21 cellular contexts compared by ENCODE assay signal in genomic region chr18:36094431-36094830, GRCh38. TPM values are rescaled to one million over a fixed set of nuclear protein-coding genes. Genes with fewer than 3 reads are reported as not detected.
A peak's percentile ranks its signal among the peaks of the same experiment; 100 is the strongest.
DNase-seq lines count a peak whose midpoint lies in the region; ATAC-seq and TF ChIP-seq lines count a peak whose summit lies in the region.
"Had no signal": no experiment of that assay in that cellular context is flagged by ENCODE, and none has a peak within 500 bp of the region (broad histone marks: within the 10 kb centered on the region; RNA-seq: fewer than 3 reads in every experiment).

No MANE protein-coding gene starts in this region.

- no peaks in the 10 kb centered on the region for H3K27me3 ChIP-seq in mammary epithelial cell (ENCODE audit: insufficient read depth, low read length)
- H3K27me3 ChIP-seq: BE2C; BLaER1 treated with 17β-estradiol and CSF1 and Interleukin-3, amounts not matched to agents 10 nM and 100 nM had no signal

- POLR2A ChIA-PET in MCF 10A (lab: Yijun Ruan, JAX), result interaction anchor here (0.7 kb wide), 2 partner anchors 16 to 216 kb away, joined by 3 read pairs; no protein-coding TSS in a partner anchor
- POLR2A ChIA-PET in activated CD8-positive, alpha-beta T cell treated with anti-CD3 and anti-CD28 coated beads, Interleukin-2, amount 10 ng/mL, durations not matched to agents 7 days and 5 days (lab: Charles Lee), result no interaction called here

- H3K27me3 Mint-ChIP-seq in MCF 10A (ENCODE audit: insufficient read depth, unreplicated experiment), result no peaks in the 10 kb centered on the region
- peaks cover 16% of the 10 kb centered on the region for H3K27me3 Mint-ChIP-seq in activated CD8-positive, alpha-beta T cell treated with anti-CD3 and anti-CD28 coated beads, Interleukin-2, amount 10 ng/mL, durations not matched to agents 7 days and 5 days (ENCODE audit: low read depth)

- DNase-seq in mammary epithelial cell (no peak), MCF 10A (ENCODE audit: unreplicated experiment) (no peak), epithelial cell of esophagus (ENCODE audit: low read depth) (peak; percentile 33), Ammon's horn (ENCODE audit: low spot score) (no peak)
- no peak for DNase-seq in activated CD8-positive, alpha-beta T cell treated with anti-CD3 and anti-CD28 coated beads, Interleukin-2, amount 10 ng/mL, durations not matched to agents 7 days and 5 days
- DNase-seq in activated naive CD4-positive, alpha-beta T cell treated with anti-CD3 and anti-CD28 coated beads, Interleukin-2, amount 50 U/mL, for 16 hours, result no peak
- DNase-seq: BE2C; Calu3; CD4-positive, alpha-beta memory T cell; COR-L47; DMS153; DND-41; GDM1; GM23248; H9 had no signal

- 18% methylated on average over 3 of the region's 3 CpGs for WGBS in mammary epithelial cell (ENCODE audit: low coverage, missing lambda C conversion rate)

- in situ Hi-C loops in mammary epithelial cell (cut with MboI; ENCODE audit: low sequenced_read_pairs in 2 of 2), result loop anchor here (10.0 to 25.0 kb wide), 2 partner anchors 190 to 318 kb away; no protein-coding TSS in a partner anchor

- H3K9me3 ChIP-seq in mammary epithelial cell (replicated peaks; ENCODE audit: insufficient read depth, low read length), result no peaks in the 10 kb centered on the region
- H3K9me3 ChIP-seq: BE2C; BLaER1 treated with 17β-estradiol and CSF1 and Interleukin-3, amounts not matched to agents 10 nM and 100 nM had no signal

- ATAC-seq in activated CD8-positive, alpha-beta T cell treated with anti-CD3 and anti-CD28 coated beads, Interleukin-2, amount 10 ng/mL, durations not matched to agents 7 days and 5 days, result no peak
- no peak for ATAC-seq in HG02840 (IDR thresholded peaks at IDR 0.05; ENCODE audit: low FRiP score, unreplicated experiment)
- ATAC-seq: GM12878, HCT116 had no signal

- intact Hi-C loops in mammary epithelial cell (cut with micrococcal nuclease) (loop anchor here (10.0 kb wide), 2 partner anchors 590 to 660 kb away; no protein-coding TSS in a partner anchor), MCF 10A (cut with micrococcal nuclease) (loop anchor here (10.0 kb wide), 2 partner anchors 340 to 590 kb away; no protein-coding TSS in a partner anchor)

- H3K4me3 ChIP-seq in mammary epithelial cell (replicated peaks in 1 of 3; ENCODE audit: insufficient read depth in 1 of 3, low read depth in 2 of 3, low read length in 3 of 3), result no peak overlapping the region
- H3K4me3 ChIP-seq in epithelial cell of esophagus (ENCODE audit: low read length), result no peak overlapping the region
- H3K4me3 ChIP-seq: BLaER1 treated with 17β-estradiol and CSF1 and Interleukin-3, amounts not matched to agents 10 nM and 100 nM; GM12878; GM23248 had no signal

- TF ChIP-seq CTCF in mammary epithelial cell (conservative IDR thresholded peaks at IDR 0.05 in 1 of 2, IDR thresholded peaks at IDR 0.05 in 1 of 2; ENCODE audit: extremely low read depth in 1 of 2, insufficient read depth in 1 of 2, low read depth in 1 of 2, low read length in 2 of 2) (no peak), MCF 10A (IDR thresholded peaks at IDR 0.05; ENCODE audit: unreplicated experiment) (no peak), VCaP (conservative IDR thresholded peaks at IDR 0.05) (no peak), epithelial cell of esophagus (IDR thresholded peaks at IDR 0.05; ENCODE audit: insufficient read depth, low read depth, low read length, missing control alignments) (no peak)

- H3K4me2 ChIP-seq in mammary epithelial cell (ENCODE audit: insufficient read depth, low read depth, low read length), result no peak overlapping the region

- no peaks in the 10 kb centered on the region for H4K20me1 ChIP-seq in mammary epithelial cell (ENCODE audit: insufficient read depth, low read length)
- H4K20me1 ChIP-seq: BLaER1 treated with 17β-estradiol and CSF1 and Interleukin-3, amounts not matched to agents 10 nM and 100 nM had no signal

- no peaks in the 10 kb centered on the region for H3K36me3 Mint-ChIP-seq in MCF 10A (ENCODE audit: insufficient read depth, unreplicated experiment)
- no peaks in the 10 kb centered on the region for H3K36me3 Mint-ChIP-seq in activated CD8-positive, alpha-beta T cell treated with anti-CD3 and anti-CD28 coated beads, Interleukin-2, amount 10 ng/mL, durations not matched to agents 7 days and 5 days (ENCODE audit: low read depth)
- H3K36me3 Mint-ChIP-seq: CD4-positive, alpha-beta memory T cell had no signal

- no peak overlapping the region for H3K9ac ChIP-seq in mammary epithelial cell (ENCODE audit: insufficient read depth, low read length)
- H3K9ac ChIP-seq: GM23248 had no signal

- H3K4me1 Mint-ChIP-seq in MCF 10A (ENCODE audit: insufficient read depth, unreplicated experiment), result peaks cover 1% of the 10 kb centered on the region
- H3K4me1 Mint-ChIP-seq in activated CD8-positive, alpha-beta T cell treated with anti-CD3 and anti-CD28 coated beads, Interleukin-2, amount 10 ng/mL, durations not matched to agents 7 days and 5 days (ENCODE audit: low read depth), result peaks cover 10% of the 10 kb centered on the region
- H3K4me1 Mint-ChIP-seq: H9 had no signal

- H3K4me3 Mint-ChIP-seq in MCF 10A (ENCODE audit: unreplicated experiment), result no peak overlapping the region
- no peak overlapping the region for H3K4me3 Mint-ChIP-seq in activated CD8-positive, alpha-beta T cell treated with anti-CD3 and anti-CD28 coated beads, Interleukin-2, amount 10 ng/mL, durations not matched to agents 7 days and 5 days
- H3K4me3 Mint-ChIP-seq: CD4-positive, alpha-beta memory T cell; H9 had no signal

- no peaks in the 10 kb centered on the region for H3K79me2 ChIP-seq in mammary epithelial cell (ENCODE audit: insufficient read depth, low read length)

- dilution Hi-C loops in mammary epithelial cell (cut with HindIII; ENCODE audit: low sequenced_read_pairs), result no loop called here

- BruUV-seq in mammary epithelial cell (replicated peaks; lab: Mats Ljungman, UMichigan) (no TSS peak), MCF 10A (replicated peaks; lab: Mats Ljungman, UMichigan) (no TSS peak)

- H2AFZ ChIP-seq in mammary epithelial cell (ENCODE audit: low read depth, low read length), result peak overlapping the region; percentile 37
- H2AFZ ChIP-seq: GM23248 had no signal

- no peaks in the 10 kb centered on the region for H3K36me3 ChIP-seq in mammary epithelial cell (ENCODE audit: insufficient read depth, low read length)
- H3K36me3 ChIP-seq: BE2C; BLaER1 treated with 17β-estradiol and CSF1 and Interleukin-3, amounts not matched to agents 10 nM and 100 nM had no signal

- peaks cover 3% of the 10 kb centered on the region for H3K4me1 ChIP-seq in mammary epithelial cell (ENCODE audit: insufficient read depth, low read length)
- H3K4me1 ChIP-seq: BE2C had no signal

- CTCF ChIA-PET in mammary epithelial cell (lab: Charles Lee; ENCODE audit: low non-redundant PET), result no interaction called here
- CTCF ChIA-PET in MCF 10A (lab: Yijun Ruan, JAX), result interaction anchor here (0.7 to 4.4 kb wide), 10 partner anchors 9 to 716 kb away, joined by 3 to 26 read pairs (median 8); no protein-coding TSS in a partner anchor
- CTCF ChIA-PET in activated CD8-positive, alpha-beta T cell treated with anti-CD3 and anti-CD28 coated beads, Interleukin-2, amount 10 ng/mL, durations not matched to agents 7 days and 5 days (lab: Charles Lee), result interaction anchor here (1.9 to 3.7 kb wide), 3 partner anchors 186 to 338 kb away, joined by 9 to 50 read pairs (median 19); no protein-coding TSS in a partner anchor

- no peak overlapping the region for H3K27ac Mint-ChIP-seq in MCF 10A (ENCODE audit: low read depth, unreplicated experiment)
- H3K27ac Mint-ChIP-seq in activated CD8-positive, alpha-beta T cell treated with anti-CD3 and anti-CD28 coated beads, Interleukin-2, amount 10 ng/mL, durations not matched to agents 7 days and 5 days, result no peak overlapping the region
- H3K27ac Mint-ChIP-seq: H9 had no signal

- H3K9me3 Mint-ChIP-seq in MCF 10A (ENCODE audit: unreplicated experiment), result no peaks in the 10 kb centered on the region
- H3K9me3 Mint-ChIP-seq in activated CD8-positive, alpha-beta T cell treated with anti-CD3 and anti-CD28 coated beads, Interleukin-2, amount 10 ng/mL, durations not matched to agents 7 days and 5 days (ENCODE audit: insufficient read depth), result no peaks in the 10 kb centered on the region
- H3K9me3 Mint-ChIP-seq: CD4-positive, alpha-beta memory T cell; H9 had no signal

- H3K27ac ChIP-seq in mammary epithelial cell (ENCODE audit: insufficient read depth, low read depth, low read length) (no peak overlapping the region), VCaP (peak overlapping the region; percentile 92)
- H3K27ac ChIP-seq: 22Rv1; BLaER1 treated with 17β-estradiol and CSF1 and Interleukin-3, amounts not matched to agents 10 nM and 100 nM; GM23248 had no signal

RNA-seq across cellular contexts. Expression of gene RPRD1A, which starts 27.1 kb away (rescaled TPM):
- 10 to 100 TPM; 66.5 to 74.0 TPM for total RNA-seq in mammary epithelial cell
- 27.3 TPM for polyA plus RNA-seq in mammary epithelial cell
- polyA minus RNA-seq in mammary epithelial cell, result 17.3 TPM
- total RNA-seq in MCF 10A (2022), result 89.1 and 116 TPM in 2 replicates
- total RNA-seq in activated CD8-positive, alpha-beta T cell treated with anti-CD3 and anti-CD28 coated beads, Interleukin-2, amount 10 ng/mL, durations not matched to agents 7 days and 5 days, result 10 to 100 TPM; 26.8 to 28.2 TPM

RNA-seq across cellular contexts. Expression of gene SLC39A6, which starts 34.7 kb away (rescaled TPM):
- total RNA-seq in mammary epithelial cell (100 to 1,000 TPM; 123 to 255 TPM), MCF 10A (2022) (49.7 and 53.5 TPM in 2 replicates)
- 170 TPM for polyA plus RNA-seq in mammary epithelial cell
- 87.8 TPM for polyA minus RNA-seq in mammary epithelial cell
- 10 to 100 TPM; 19.4 to 19.7 TPM for total RNA-seq in activated CD8-positive, alpha-beta T cell treated with anti-CD3 and anti-CD28 coated beads, Interleukin-2, amount 10 ng/mL, durations not matched to agents 7 days and 5 days

RNA-seq across cellular contexts. Expression of gene ELP2, which starts 35.3 kb away (rescaled TPM):
- total RNA-seq in mammary epithelial cell (10 to 100 TPM; 88.6 to 91.4 TPM), MCF 10A (2022) (100 and 105 TPM in 2 replicates)
- 42.9 TPM for polyA plus RNA-seq in mammary epithelial cell
- polyA minus RNA-seq in mammary epithelial cell, result 86.6 TPM
- 10 to 100 TPM; 57.6 to 60.1 TPM for total RNA-seq in activated CD8-positive, alpha-beta T cell treated with anti-CD3 and anti-CD28 coated beads, Interleukin-2, amount 10 ng/mL, durations not matched to agents 7 days and 5 days
